In genomic region chr5:61966991-61967390, GRCh38 we compare ENCODE assay signal across 25 cellular contexts.
DNase-seq lines count a peak whose midpoint lies in the region; ATAC-seq, FAIRE-seq and TF ChIP-seq lines count a peak whose summit lies in the region.
"Had no signal": no experiment of that assay in that cellular context is flagged by ENCODE, and none has a peak within 500 bp of the region (broad histone marks: within the 10 kb centered on the region; RNA-seq: fewer than 3 reads in every experiment).

No MANE protein-coding gene starts in this region.

- H3K36me3 ChIP-seq in K562 (ENCODE audit: control insufficient read depth, insufficient read depth, low read length), result no peaks in the 10 kb centered on the region
- H3K36me3 ChIP-seq in kidney epithelial cell (ENCODE audit: control insufficient read depth, insufficient read depth, low read length), result no peaks in the 10 kb centered on the region
- H3K36me3 ChIP-seq: BLaER1 treated with 17β-estradiol and CSF1 and Interleukin-3, amounts not matched to agents 10 nM and 100 nM; gastrocnemius medialis; ovary; thyroid gland had no signal

- intact Hi-C loops in K562 (cut with micrococcal nuclease), result no loop called here

- no peak overlapping the region for H3K4me3 ChIP-seq in K562
- H3K4me3 ChIP-seq in kidney epithelial cell (ENCODE audit: low read depth, low read length), result no peak overlapping the region
- H3K4me3 ChIP-seq: BLaER1 treated with 17β-estradiol and CSF1 and Interleukin-3, amounts not matched to agents 10 nM and 100 nM; gastrocnemius medialis; ovary; skin epidermis; thyroid gland had no signal

- no peak overlapping the region for H2AFZ ChIP-seq in K562 (ENCODE audit: low read depth, low read length)

- ATAC-seq in K562 (peak; percentile 29; the same call in 1 of the 3 replicates), HG03175 (IDR thresholded peaks at IDR 0.05; ENCODE audit: unreplicated experiment) (no peak), HG03095 (IDR thresholded peaks at IDR 0.05; ENCODE audit: unreplicated experiment) (no peak)
- ATAC-seq: gastrocnemius medialis, HepG2, SK-N-SH treated with all-trans-retinoic acid at 6 μM for 48 hours had no signal

- FAIRE-seq in K562 (lab: Jason Lieb, UNC), result no peak
- FAIRE-seq: GM18507, HepG2 had no signal

- BruUV-seq in K562 (replicated peaks; lab: Mats Ljungman, UMichigan), result no TSS peak

- no peak for TF ChIP-seq CTCF in K562 (IDR thresholded peaks at IDR 0.05 in 2 of 3, conservative IDR thresholded peaks at IDR 0.05 in 1 of 3; ENCODE audit: insufficient read depth in 2 of 3, low read depth in 1 of 3, low read length in 3 of 3)
- no peak for TF ChIP-seq CTCF in kidney epithelial cell (IDR thresholded peaks at IDR 0.05; ENCODE audit: insufficient read depth, low read length, poor library complexity, severe bottlenecking)
- no peak for TF ChIP-seq CTCF in GM13977 (IDR thresholded peaks at IDR 0.05; ENCODE audit: extremely low read depth, insufficient read depth, missing control alignments)

- no peak overlapping the region for H3K4me2 ChIP-seq in K562 (ENCODE audit: insufficient read depth, low read length)
- H3K4me2 ChIP-seq: BLaER1 treated with 17β-estradiol and CSF1 and Interleukin-3, amounts not matched to agents 10 nM and 100 nM had no signal

- no peak for TF ChIP-seq RAD21 in K562 (CRISPR knock-in tag; conservative IDR thresholded peaks at IDR 0.05 in 1 of 2, IDR thresholded peaks at IDR 0.05 in 1 of 2)

- H3K27me3 ChIP-seq in K562 (ENCODE audit: control insufficient read depth in 2 of 2, insufficient read depth in 2 of 2, low read length in 2 of 2), result no peaks in the 10 kb centered on the region
- no peaks in the 10 kb centered on the region for H3K27me3 ChIP-seq in kidney epithelial cell (ENCODE audit: control insufficient read depth, insufficient read depth, low read length)
- H3K27me3 ChIP-seq: BLaER1 treated with 17β-estradiol and CSF1 and Interleukin-3, amounts not matched to agents 10 nM and 100 nM; gastrocnemius medialis; ovary; thyroid gland had no signal

- H3K4me1 ChIP-seq in K562 (replicated peaks in 1 of 2; ENCODE audit: control insufficient read depth in 2 of 2, insufficient read depth in 2 of 2, low read length in 2 of 2), result no peaks in the 10 kb centered on the region
- H3K4me1 ChIP-seq: BLaER1 treated with 17β-estradiol and CSF1 and Interleukin-3, amounts not matched to agents 10 nM and 100 nM; gastrocnemius medialis; thyroid gland had no signal

- CTCF ChIA-PET in K562 (lab: Yijun Ruan, JAX; ENCODE audit: low intra/inter-chr PET ratio), result no interaction called here

- no peaks in the 10 kb centered on the region for H3K79me2 ChIP-seq in K562 (ENCODE audit: control insufficient read depth, insufficient read depth, low read length)

- H3K9me3 ChIP-seq in K562 (replicated peaks; ENCODE audit: control insufficient read depth, insufficient read depth, low read depth, low read length), result no peaks in the 10 kb centered on the region
- H3K9me3 ChIP-seq: BLaER1 treated with 17β-estradiol and CSF1 and Interleukin-3, amounts not matched to agents 10 nM and 100 nM; gastrocnemius medialis; ovary; thyroid gland had no signal

- no peak for TF ChIP-seq POLR2A in K562 (conservative IDR thresholded peaks at IDR 0.05)

- no peak overlapping the region for H3K9ac ChIP-seq in K562 (ENCODE audit: insufficient read depth in 1 of 2, low read depth in 2 of 2, low read length in 2 of 2)
- H3K9ac ChIP-seq: BLaER1 treated with 17β-estradiol and CSF1 and Interleukin-3, amounts not matched to agents 10 nM and 100 nM had no signal

- DNase-seq in A172 (ENCODE audit: low spot score) (peak; percentile 13), H4 (ENCODE audit: low spot score) (peak; percentile 34), K562 (ENCODE audit: extremely low read depth in 1 of 4, low spot score in 3 of 4) (peak in 1 of 4 experiments; percentile 2), kidney epithelial cell (ENCODE audit: low read depth) (peak; percentile 29), GM13977 (ENCODE audit: low spot score) (no peak)
- DNase-seq: activated CD4-positive, alpha-beta T cell treated with anti-CD3 and anti-CD28 coated beads for 4 hours; activated CD8-positive, alpha-beta memory T cell treated with anti-CD3 and anti-CD28 coated beads for 24 hours; activated gamma-delta T cell; DMS79; gastrocnemius medialis; hypothalamus; NCI-H1930; NCI-H2227 treated with DMSO at 0.1 percent for 48 hours; NCI-H82; ovary; retina; T-helper 2 cell; thyroid gland had no signal

- H4K20me1 ChIP-seq in K562 (replicated peaks; ENCODE audit: control insufficient read depth, insufficient read depth, low read length), result no peaks in the 10 kb centered on the region
- H4K20me1 ChIP-seq: BLaER1 treated with 17β-estradiol and CSF1 and Interleukin-3, amounts not matched to agents 10 nM and 100 nM had no signal

- 0% methylated on average over 7 of the region's 7 CpGs for WGBS in K562 (ENCODE audit: insufficient coverage, low coverage, missing lambda C conversion rate)

- in situ Hi-C loops in K562 (cut with MboI) (no loop called here), GM13977 (cut with MboI; ENCODE audit: low pct_unique_long_range_greater_than_20kb, low sequenced_read_pairs, unreplicated experiment) (no loop called here)

- POLR2A ChIA-PET in K562 (lab: Yijun Ruan, JAX), result interaction anchor here (0.5 kb wide), 1 partner anchor 699 kb away, joined by 3 read pairs; no protein-coding TSS in a partner anchor

- no peak for TF ChIP-seq EP300 in K562 (IDR thresholded peaks at IDR 0.05; ENCODE audit: low read length)

- no peak overlapping the region for H3K27ac ChIP-seq in K562 (ENCODE audit: extremely low read depth, low read depth, low read length)
- H3K27ac ChIP-seq: BLaER1 treated with 17β-estradiol and CSF1 and Interleukin-3, amounts not matched to agents 10 nM and 100 nM; gastrocnemius medialis; ovary; skin epidermis; thyroid gland had no signal

- no peaks in the 10 kb centered on the region for H3K9me1 ChIP-seq in K562 (ENCODE audit: control insufficient read depth, insufficient read depth, low read length)

TF ChIP-seq in K562, 482 proteins besides CTCF, POLR2A, EP300 and RAD21:
- TF ChIP-seq POLR2H (tag; IDR thresholded peaks at IDR 0.05; ENCODE audit: low read depth), result no peak
- no peak for TF ChIP-seq MNT (conservative IDR thresholded peaks at IDR 0.05)
- TF ChIP-seq TEAD4 (IDR thresholded peaks at IDR 0.05; ENCODE audit: low read length), result no peak
- no peak for TF ChIP-seq TEAD4 (CRISPR knock-in tag; IDR thresholded peaks at IDR 0.05; ENCODE audit: borderline replicate concordance)
- no peak for TF ChIP-seq NFE2 (IDR thresholded peaks at IDR 0.05; ENCODE audit: low read depth)
- no peak for TF ChIP-seq SUPT5H (IDR thresholded peaks at IDR 0.05)
- no peak for TF ChIP-seq ZFP91 (CRISPR knock-in tag; IDR thresholded peaks at IDR 0.05)
- no peak for TF ChIP-seq KDM1A (IDR thresholded peaks at IDR 0.05)
